8 cellular contexts compared by ENCODE assay signal in the genomic region with DNA sequence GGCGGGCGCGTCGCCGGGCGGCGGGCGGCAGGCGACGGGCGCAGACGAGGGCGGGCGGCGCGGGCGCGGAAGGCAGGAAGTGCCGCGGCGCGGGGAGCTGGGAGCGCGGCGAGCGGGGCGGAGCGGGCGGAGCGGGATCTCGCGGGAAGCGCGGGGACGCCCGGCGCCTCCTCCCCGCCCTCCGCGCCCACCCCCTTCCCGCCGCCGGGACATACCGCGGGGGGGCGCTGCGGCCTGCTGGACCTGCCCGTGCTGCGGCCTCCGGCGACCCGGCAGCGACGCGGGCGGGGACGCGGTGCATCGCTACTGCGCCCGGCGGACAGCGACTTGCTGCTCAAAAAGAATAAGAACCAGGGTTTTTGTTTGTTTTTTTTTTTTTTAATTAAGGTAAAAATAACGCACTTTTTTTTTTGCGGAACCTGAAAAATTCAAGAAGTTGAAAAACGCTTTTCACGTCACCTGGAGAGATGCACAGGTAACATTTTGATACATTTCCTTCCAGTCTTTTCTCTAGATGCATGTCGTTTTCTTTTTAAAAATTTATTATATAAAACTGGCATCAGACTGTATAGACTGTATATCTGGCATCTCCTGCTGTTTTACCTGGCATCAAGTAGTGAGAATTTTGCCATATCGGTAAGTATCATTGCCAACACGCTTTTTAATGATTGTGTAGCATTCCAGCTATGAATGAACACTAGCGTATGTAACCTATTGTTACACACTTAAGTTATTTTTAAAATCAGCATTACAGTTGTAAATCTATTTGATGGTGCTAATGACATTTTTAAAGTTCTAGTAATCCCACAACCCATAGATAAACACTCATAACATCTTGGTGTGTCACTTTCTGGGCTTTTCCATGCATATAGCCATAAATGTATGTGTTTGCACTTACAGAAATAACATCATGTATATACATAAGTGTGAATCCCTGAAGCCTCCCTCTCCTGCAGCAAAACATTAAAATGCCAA. TPM values are rescaled to one million over a fixed set of nuclear protein-coding genes. Genes with fewer than 3 reads are reported as not detected.
DNase-seq lines count a peak whose midpoint lies in the region; ATAC-seq and TF ChIP-seq lines count a peak whose summit lies in the region.

A gene with protein sequence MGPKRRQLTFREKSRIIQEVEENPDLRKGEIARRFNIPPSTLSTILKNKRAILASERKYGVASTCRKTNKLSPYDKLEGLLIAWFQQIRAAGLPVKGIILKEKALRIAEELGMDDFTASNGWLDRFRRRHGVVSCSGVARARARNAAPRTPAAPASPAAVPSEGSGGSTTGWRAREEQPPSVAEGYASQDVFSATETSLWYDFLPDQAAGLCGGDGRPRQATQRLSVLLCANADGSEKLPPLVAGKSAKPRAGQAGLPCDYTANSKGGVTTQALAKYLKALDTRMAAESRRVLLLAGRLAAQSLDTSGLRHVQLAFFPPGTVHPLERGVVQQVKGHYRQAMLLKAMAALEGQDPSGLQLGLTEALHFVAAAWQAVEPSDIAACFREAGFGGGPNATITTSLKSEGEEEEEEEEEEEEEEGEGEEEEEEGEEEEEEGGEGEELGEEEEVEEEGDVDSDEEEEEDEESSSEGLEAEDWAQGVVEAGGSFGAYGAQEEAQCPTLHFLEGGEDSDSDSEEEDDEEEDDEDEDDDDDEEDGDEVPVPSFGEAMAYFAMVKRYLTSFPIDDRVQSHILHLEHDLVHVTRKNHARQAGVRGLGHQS (minus strand): TSS at position 76 of the 975 bp plus-strand sequence. CDS start 257 bp downstream, outside the sequence.

- H3K9me3 ChIP-seq in adipocyte (ENCODE audit: control insufficient read depth, low read length) (no peaks in the 10 kb centered on the region), heart left ventricle (no peaks in the 10 kb centered on the region)

- no peaks in the 10 kb centered on the region for H3K27me3 ChIP-seq in adipocyte (replicated peaks; ENCODE audit: control insufficient read depth, insufficient read depth, low read length)
- no peaks in the 10 kb centered on the region for H3K27me3 ChIP-seq in heart left ventricle

- H3K36me3 ChIP-seq in adipocyte (ENCODE audit: control insufficient read depth, insufficient read depth, low read length, severe bottlenecking) (no peaks in the 10 kb centered on the region), heart left ventricle (peaks cover 0 to 18% (median 4%) of the 10 kb centered on the region in 9 donors)

- H3K9me3 Mint-ChIP-seq in type B pancreatic cell: no peaks in the 10 kb centered on the region

- peak; percentile 61 for TF ChIP-seq POLR2A in GM10847 (IDR thresholded peaks at IDR 0.05; ENCODE audit: extremely low read depth, insufficient read length)
- TF ChIP-seq POLR2A in heart left ventricle (IDR thresholded peaks at IDR 0.05): no peak

- DNase-seq in HFF-Myc (ENCODE audit: extremely low read depth, low read depth) (peak; percentile 43), NCI-H1048 (lab: John Stamatoyannopoulos, UW) (peak; percentile 62), SW480 (ENCODE audit: low spot score) (peak; percentile 84), adipocyte (ENCODE audit: low read depth) (peak; percentile 97), heart left ventricle (peak; percentile 88 to 96 (median 93)), posterior cingulate gyrus (peak; percentile 83 to 98 (median 86)), type B pancreatic cell (ENCODE audit: extremely low spot score, unreplicated experiment) (peak; percentile 97)

- peak within 1 kb of the TSS; percentile 91 for H3K9ac ChIP-seq in adipocyte (ENCODE audit: low read length)

- H3K4me3 ChIP-seq in HFF-Myc (replicated peaks; ENCODE audit: low read depth, low read length) (peak within 1 kb of the TSS; percentile 72), adipocyte (ENCODE audit: low read length) (peak within 1 kb of the TSS; percentile 88), heart left ventricle (peak within 1 kb of the TSS; percentile 40 to 81 (median 68))

- H3K27ac Mint-ChIP-seq in type B pancreatic cell: peak within 1 kb of the TSS; percentile 76

- H3K36me3 Mint-ChIP-seq in type B pancreatic cell: no peaks in the 10 kb centered on the region

- H3K27ac ChIP-seq in heart left ventricle: peak within 1 kb of the TSS; percentile 74 to 92 (median 84)

- ATAC-seq in heart left ventricle: peak; percentile 81 to 93 (median 92)

- H3K4me1 ChIP-seq in adipocyte (ENCODE audit: control insufficient read depth, insufficient read depth, low read length) (peaks cover 29% of the 10 kb centered on the region), heart left ventricle (peaks cover 4 to 38% (median 30%) of the 10 kb centered on the region in 12 donors)

- intact Hi-C loops in heart left ventricle (cut with DNase I): loop anchor here in 9 of 10 donors (1.0 to 10.0 kb wide), 13 partner anchors 24 to 298 kb away; a partner anchor contains a TSS
- intact Hi-C loops in posterior cingulate gyrus (cut with DNase I): loop anchor here (1.0 to 10.0 kb wide), 3 partner anchors 33 to 298 kb away; a partner anchor contains a TSS

- WGBS in heart left ventricle, 4 donors: 4 to 12% (median 7%) methylated on average over 24 to 71 of the region's 71 CpGs

- TF ChIP-seq CTCF in HFF-Myc (IDR thresholded peaks at IDR 0.05; ENCODE audit: low read depth, low read length, missing control alignments) (peak; percentile 51), heart left ventricle (IDR thresholded peaks at IDR 0.05) (peak; percentile 64 to 95 (median 86)), type B pancreatic cell (conservative IDR thresholded peaks at IDR 0.05) (peak; percentile 91)

- peak within 1 kb of the TSS; percentile 91 for H3K4me3 Mint-ChIP-seq in type B pancreatic cell

- H3K4me1 Mint-ChIP-seq in type B pancreatic cell (ENCODE audit: unreplicated experiment): peaks cover 24% of the 10 kb centered on the region

- H3K27me3 Mint-ChIP-seq in type B pancreatic cell: peaks cover 3% of the 10 kb centered on the region

RNA-seq across cellular contexts. Expression of the gene that starts here (rescaled TPM):
- total RNA-seq in heart left ventricle (100 to 1,000 TPM in 1 of 9 donors, 10 to 100 TPM in 8; 56.2 to 122 (median 74.0) TPM), type B pancreatic cell (ENCODE audit: low replicate concordance) (63.2 and 68.7 TPM in 2 replicates)
- 100 to 1,000 TPM in 1 of 2 donors, 10 to 100 TPM in 1; 77.1 to 105 TPM for polyA plus RNA-seq in heart left ventricle

Comparison
In these comparisons a context has a peak if more than half of its experiments do, and no peak if none do; other contexts are left out.
1. Peak in every context shown above with its lines: DNase-seq, ATAC-seq, H3K4me3 ChIP-seq and H3K27ac ChIP-seq.
2. DNase-seq: peak in every context shown above with its lines; median percentile 97 in adipocyte; 97 in type B pancreatic cell; 93 in heart left ventricle; 86 in posterior cingulate gyrus; 84 in SW480; 62 in NCI-H1048; 43 in HFF-Myc.